ENCODE assay signal across 1 cellular context in the genomic region with DNA sequence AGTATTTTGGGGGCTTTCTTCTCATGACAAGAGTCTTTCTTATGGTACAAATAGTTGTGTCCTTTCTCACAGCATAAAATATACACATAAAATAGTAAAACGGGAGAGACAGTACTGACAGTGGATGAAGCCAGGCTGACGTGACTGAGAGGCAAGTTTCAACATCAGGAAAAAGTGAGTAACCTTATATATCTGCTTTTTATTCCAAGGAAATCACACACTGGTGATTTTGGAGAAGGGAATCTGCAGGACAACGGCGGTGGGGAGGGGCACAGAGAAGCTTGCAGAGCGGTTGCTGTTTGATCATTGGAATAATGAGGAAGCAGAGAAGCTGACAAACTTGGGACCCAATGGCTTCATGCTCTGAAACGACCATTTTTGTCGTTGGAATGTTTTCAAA.
TF ChIP-seq lines count a peak whose summit lies in the region.

No MANE protein-coding gene starts in this region.

TF ChIP-seq in IMR-90, 13 proteins besides CTCF, POLR2A, EP300 and RAD21 (continued from another document):
- TF ChIP-seq, protein P1, sequence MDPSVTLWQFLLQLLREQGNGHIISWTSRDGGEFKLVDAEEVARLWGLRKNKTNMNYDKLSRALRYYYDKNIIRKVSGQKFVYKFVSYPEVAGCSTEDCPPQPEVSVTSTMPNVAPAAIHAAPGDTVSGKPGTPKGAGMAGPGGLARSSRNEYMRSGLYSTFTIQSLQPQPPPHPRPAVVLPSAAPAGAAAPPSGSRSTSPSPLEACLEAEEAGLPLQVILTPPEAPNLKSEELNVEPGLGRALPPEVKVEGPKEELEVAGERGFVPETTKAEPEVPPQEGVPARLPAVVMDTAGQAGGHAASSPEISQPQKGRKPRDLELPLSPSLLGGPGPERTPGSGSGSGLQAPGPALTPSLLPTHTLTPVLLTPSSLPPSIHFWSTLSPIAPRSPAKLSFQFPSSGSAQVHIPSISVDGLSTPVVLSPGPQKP (IDR thresholded peaks at IDR 0.05; ENCODE audit: borderline replicate concordance, low read depth, low read length): no peak
- no peak for TF ChIP-seq CEBPB (IDR thresholded peaks at IDR 0.05; ENCODE audit: low read depth, low read length)
